ENCODE assay signal across 17 cellular contexts in genomic region chr7:1030444-1031070, GRCh38. TPM values are rescaled to one million over a fixed set of nuclear protein-coding genes. Genes with fewer than 3 reads are reported as not detected.
A peak's percentile ranks its signal among the peaks of the same experiment; 100 is the strongest.
DNase-seq lines count a peak whose midpoint lies in the region; ATAC-seq and TF ChIP-seq lines count a peak whose summit lies in the region.
"Had no signal": no experiment of that assay in that cellular context is flagged by ENCODE, and none has a peak within 500 bp of the region (broad histone marks: within the 10 kb centered on the region; RNA-seq: fewer than 3 reads in every experiment).

No MANE protein-coding gene starts in this region.

- ATAC-seq in T-helper 17 cell = no peak
- no peak for ATAC-seq in naive thymus-derived CD4-positive, alpha-beta T cell
- ATAC-seq in Right ventricle myocardium superior (ENCODE audit: poor library complexity) = no peak
- ATAC-seq: mucosa of descending colon, T-cell had no signal

- no peak for TF ChIP-seq EP300 in ovary (IDR thresholded peaks at IDR 0.05)
- TF ChIP-seq EP300 in tibial nerve (IDR thresholded peaks at IDR 0.05) = no peak

- no peak overlapping the region for H3K27ac ChIP-seq in BLaER1
- H3K27ac ChIP-seq in naive thymus-derived CD4-positive, alpha-beta T cell (ENCODE audit: low read depth, low read length) = no peak overlapping the region
- no peak overlapping the region for H3K27ac ChIP-seq in ovary
- peak overlapping the region in 1 of 4 donors; percentile 99 for H3K27ac ChIP-seq in tibial nerve

- 82 to 91% (median 83%) methylated on average over 11 to 12 of the region's 12 CpGs for WGBS in ovary, 3 donors
- 83 to 91% methylated on average over 9 to 12 of the region's 12 CpGs for WGBS in tibial nerve, 2 donors

- H3K4me2 ChIP-seq in BLaER1 = peak overlapping the region; percentile 91

- H3K4me3 Mint-ChIP-seq in T-helper 17 cell = no peak overlapping the region
- H3K4me3 Mint-ChIP-seq in naive thymus-derived CD4-positive, alpha-beta T cell = peak overlapping the region in 6 of 10 donors; percentile 8 to 85 (median 40)

- H3K9ac ChIP-seq in BLaER1 = no peak overlapping the region

- peaks cover 6% of the 10 kb centered on the region for H3K9me3 ChIP-seq in BLaER1
- H3K9me3 ChIP-seq in T-helper 17 cell (ENCODE audit: control insufficient read depth, low read length, poor library complexity, severe bottlenecking) = no peaks in the 10 kb centered on the region
- H3K9me3 ChIP-seq in naive thymus-derived CD4-positive, alpha-beta T cell (ENCODE audit: control insufficient read depth in 2 of 3, low read length in 3 of 3) = no peaks in the 10 kb centered on the region
- H3K9me3 ChIP-seq in ovary = no peaks in the 10 kb centered on the region
- no peaks in the 10 kb centered on the region for H3K9me3 ChIP-seq in tibial nerve
- H3K9me3 ChIP-seq: mucosa of descending colon had no signal

- H3K4me1 ChIP-seq in BLaER1 (peaks cover 68% of the 10 kb centered on the region), ovary (ENCODE audit: insufficient read depth) (peaks cover 1% of the 10 kb centered on the region), tibial nerve (peaks cover 0 to 41% (median 17%) of the 10 kb centered on the region in 4 donors)
- H3K4me1 ChIP-seq in naive thymus-derived CD4-positive, alpha-beta T cell (ENCODE audit: control insufficient read depth in 2 of 2, insufficient read depth in 2 of 2, low read length in 2 of 2) = peaks cover 31 to 33% of the 10 kb centered on the region in 2 donors

- no peak for TF ChIP-seq POLR2A in ovary (IDR thresholded peaks at IDR 0.05)
- no peak for TF ChIP-seq POLR2A in tibial nerve (IDR thresholded peaks at IDR 0.05)

- H3K4me3 ChIP-seq in BLaER1 (no peak overlapping the region), ovary (no peak overlapping the region), tibial nerve (no peak overlapping the region)
- no peak overlapping the region for H3K4me3 ChIP-seq in naive thymus-derived CD4-positive, alpha-beta T cell (ENCODE audit: low read length)
- H3K4me3 ChIP-seq: mucosa of descending colon had no signal

- H3K36me3 ChIP-seq in BLaER1 (peaks cover 7% of the 10 kb centered on the region), ovary (no peaks in the 10 kb centered on the region), tibial nerve (peaks cover 0 to 11% (median 0%) of the 10 kb centered on the region in 3 donors)
- H3K36me3 ChIP-seq in naive thymus-derived CD4-positive, alpha-beta T cell (ENCODE audit: control insufficient read depth in 2 of 3, insufficient read depth in 3 of 3, low read length in 3 of 3) = peaks cover 0 to 9% (median 0%) of the 10 kb centered on the region in 3 experiments

- TF ChIP-seq CTCF in ovary (IDR thresholded peaks at IDR 0.05) = no peak
- TF ChIP-seq CTCF in tibial nerve (IDR thresholded peaks at IDR 0.05) = no peak

- no peaks in the 10 kb centered on the region for H3K27me3 Mint-ChIP-seq in T-helper 17 cell
- no peaks in the 10 kb centered on the region for H3K27me3 Mint-ChIP-seq in naive thymus-derived CD4-positive, alpha-beta T cell
- H3K27me3 Mint-ChIP-seq: T-cell had no signal

- POLR2A ChIA-PET in naive thymus-derived CD4-positive, alpha-beta T cell (lab: Charles Lee) = interaction anchor here (0.6 to 5.4 kb wide), 2 partner anchors 14 to 148 kb away, joined by 3 to 32 read pairs; partner anchors contain the start of gene GPR146

- peaks cover 46% of the 10 kb centered on the region for H4K20me1 ChIP-seq in BLaER1

- DNase-seq in COLO668 (lab: John Stamatoyannopoulos, UW; ENCODE audit: unreplicated experiment) = peak; percentile 88
- no peak for DNase-seq in T-helper 17 cell
- no peak for DNase-seq in naive thymus-derived CD4-positive, alpha-beta T cell
- DNase-seq in ovary = no peak
- no peak for DNase-seq in H4 (ENCODE audit: low spot score)
- no peak for DNase-seq in Right ventricle myocardium superior
- DNase-seq in tibial nerve (ENCODE audit: low spot score in 2 of 2) = no peak
- DNase-seq: activated CD8-positive, alpha-beta memory T cell treated with anti-CD3 and anti-CD28 coated beads for 24 hours; erythroblast; NCI-H446; stimulated activated CD4-positive, alpha-beta T cell treated with anti-CD3 and anti-CD28 coated beads, Interleukin-1b, Interleukin-23, amount 100 ng/mL, for 48 hours; T-cell had no signal

- peaks cover 41% of the 10 kb centered on the region for H3K4me1 Mint-ChIP-seq in T-helper 17 cell
- peaks cover 38 to 72% (median 64%) of the 10 kb centered on the region in 7 donors for H3K4me1 Mint-ChIP-seq in naive thymus-derived CD4-positive, alpha-beta T cell

- peaks cover 0 to 3% (median 0%) of the 10 kb centered on the region in 11 donors for H3K9me3 Mint-ChIP-seq in naive thymus-derived CD4-positive, alpha-beta T cell
- H3K9me3 Mint-ChIP-seq: T-cell had no signal

- intact Hi-C loops in naive thymus-derived CD4-positive, alpha-beta T cell (cut with micrococcal nuclease) = no loop called here
- intact Hi-C loops in ovary (cut with DNase I) = no loop called here
- intact Hi-C loops in Right ventricle myocardium superior (cut with DNase I) = no loop called here

- CTCF ChIA-PET in naive thymus-derived CD4-positive, alpha-beta T cell (lab: Charles Lee) = interaction anchor here (0.6 to 1.6 kb wide), 3 partner anchors 14 to 35 kb away, joined by 3 to 8 read pairs (median 3); partner anchors contain the start of gene GPR146

- H3K27me3 ChIP-seq in BLaER1 (peaks cover 46% of the 10 kb centered on the region; the same call in 1 of the 2 replicates), ovary (no peaks in the 10 kb centered on the region), tibial nerve (no peaks in the 10 kb centered on the region)
- no peaks in the 10 kb centered on the region for H3K27me3 ChIP-seq in naive thymus-derived CD4-positive, alpha-beta T cell (ENCODE audit: control insufficient read depth in 2 of 2, insufficient read depth in 2 of 2, low read length in 2 of 2)

- no peaks in the 10 kb centered on the region for H3K36me3 Mint-ChIP-seq in T-helper 17 cell (ENCODE audit: low read depth)
- peaks cover 0 to 8% (median 3%) of the 10 kb centered on the region in 5 donors for H3K36me3 Mint-ChIP-seq in naive thymus-derived CD4-positive, alpha-beta T cell

- peak overlapping the region; percentile 65 for H3K27ac Mint-ChIP-seq in T-helper 17 cell
- H3K27ac Mint-ChIP-seq in naive thymus-derived CD4-positive, alpha-beta T cell = peak overlapping the region in 4 of 9 donors; percentile 49 to 77 (median 68)

RNA-seq across cellular contexts. Expression of gene GPR146, which starts 13.8 kb away (rescaled TPM):
- total RNA-seq in T-helper 17 cell (10 to 100 TPM; 17.9 to 22.2 TPM), ovary (10 to 100 TPM in 3 of 7 donors, 1 to 10 TPM in 4; 6.1 to 20.1 (median 8.4) TPM), Right ventricle myocardium superior (26.3 TPM), tibial nerve (10 to 100 TPM; 27.8 to 91.8 (median 59.1) TPM)
- 10 to 100 TPM; 10.1 to 26.5 (median 15.9) TPM for total RNA-seq in naive thymus-derived CD4-positive, alpha-beta T cell
- 10 to 100 TPM; 13.5 to 16.9 TPM for polyA plus RNA-seq in naive thymus-derived CD4-positive, alpha-beta T cell
- polyA plus RNA-seq in ovary = 10 to 100 TPM in 1 of 2 donors, 1 to 10 TPM in 1; 7.9 to 25.0 TPM
- total RNA-seq in H4 (2014; rRNA removed; shearing (Covaris generic)) = 3.4 and 5.7 TPM in 2 replicates

RNA-seq across cellular contexts. Expression of gene CYP2W1, which starts 47.6 kb away (rescaled TPM):
- total RNA-seq in T-helper 17 cell (not detected), ovary (1 to 10 TPM in 6 of 7 donors, not detected in 1; 1.3 to 5.2 (median 2.8) TPM), Right ventricle myocardium superior (not detected), tibial nerve (10 to 100 TPM in 2 of 4 donors, 1 to 10 TPM in 2; 5.7 to 18.6 (median 12.1) TPM)
- total RNA-seq in naive thymus-derived CD4-positive, alpha-beta T cell = not detected
- not detected for polyA plus RNA-seq in naive thymus-derived CD4-positive, alpha-beta T cell
- under 1 TPM in 1 of 2 donors, not detected in 1; 0.64 TPM for polyA plus RNA-seq in ovary
- total RNA-seq in H4 (2014; rRNA removed; shearing (Covaris generic)) = not detected in 2 replicates
- total RNA-seq: frontal cortex, omental fat pad, subcutaneous adipose tissue had no signal

RNA-seq across cellular contexts. Expression of gene COX19, which starts 55.2 kb away (rescaled TPM):
- total RNA-seq in T-helper 17 cell = 10 to 100 TPM; 40.1 to 43.2 TPM
- 10 to 100 TPM; 18.3 to 48.2 (median 46.1) TPM for total RNA-seq in naive thymus-derived CD4-positive, alpha-beta T cell
- 10 to 100 TPM; 26.7 to 28.1 TPM for polyA plus RNA-seq in naive thymus-derived CD4-positive, alpha-beta T cell
- 10 to 100 TPM in 6 of 7 donors, 1 to 10 TPM in 1; 9.0 to 15.2 (median 10.5) TPM for total RNA-seq in ovary
- 1 to 10 TPM; 6.7 to 6.8 TPM for polyA plus RNA-seq in ovary
- 8.3 and 10.2 TPM in 2 replicates for total RNA-seq in H4 (2014; rRNA removed; shearing (Covaris generic))
- total RNA-seq in Right ventricle myocardium superior = 8.0 TPM
- 10 to 100 TPM; 10.8 to 21.3 (median 11.2) TPM for total RNA-seq in tibial nerve

RNA-seq across cellular contexts. Expression of gene GPER1, which starts 57.4 kb away (rescaled TPM):
- under 1 TPM in 1 of 2 donors, not detected in 1; 0.25 TPM for total RNA-seq in T-helper 17 cell
- total RNA-seq in naive thymus-derived CD4-positive, alpha-beta T cell = 1 to 10 TPM in 1 of 5 experiments, under 1 TPM in 1, not detected in 3; 0.13 to 1.3 TPM
- polyA plus RNA-seq in naive thymus-derived CD4-positive, alpha-beta T cell = under 1 TPM; 0.21 to 0.47 TPM
- 1 to 10 TPM in 6 of 7 donors, under 1 TPM in 1; 0.48 to 7.5 (median 3.2) TPM for total RNA-seq in ovary
- polyA plus RNA-seq in ovary = 1 to 10 TPM; 2.0 to 2.9 TPM
- total RNA-seq in H4 (2014; rRNA removed; shearing (Covaris generic)) = 0.97 and 1.5 TPM in 2 replicates
- 2.5 TPM for total RNA-seq in Right ventricle myocardium superior
- total RNA-seq in tibial nerve = 10 to 100 TPM in 1 of 4 donors, 1 to 10 TPM in 3; 6.1 to 12.4 (median 8.7) TPM
